ENCODE assay signal across 8 cellular contexts in genomic region chr5:8321272-8321671, GRCh38.
"Had no signal": no experiment of that assay in that cellular context is flagged by ENCODE, and none has a peak within 500 bp of the region (broad histone marks: within the 10 kb centered on the region; RNA-seq: fewer than 3 reads in every experiment).

No MANE protein-coding gene starts in this region.

- FAIRE-seq: G401.6, GM12878, GM12891, GM12892, GM18507, GM19239 had no signal

- DNase-seq: GDM1, GF-D8 had no signal

- H3K4me3 ChIP-seq: GM12878 had no signal

- ATAC-seq: GM12878 had no signal
